19 cellular contexts compared by ENCODE assay signal in the genomic region with DNA sequence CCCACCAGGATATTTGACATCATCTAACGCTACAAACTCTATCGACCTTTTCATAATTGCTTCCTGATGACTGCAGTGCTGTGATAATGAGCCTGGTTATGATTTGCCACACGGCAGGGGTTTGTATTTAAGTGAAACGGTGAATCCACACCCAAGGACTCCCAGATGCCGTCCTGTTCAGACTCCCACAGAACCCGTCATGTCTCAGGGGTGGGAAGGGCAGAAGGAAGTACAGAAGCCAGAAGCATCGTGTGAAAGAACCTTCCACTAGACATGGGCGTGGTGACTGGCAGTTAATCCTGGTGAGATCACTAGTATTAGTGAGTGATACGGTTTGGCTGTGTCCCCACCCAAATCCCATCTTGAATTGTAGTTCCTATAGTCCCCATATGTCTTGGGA.
"Had no signal": no experiment of that assay in that cellular context is flagged by ENCODE, and none has a peak within 500 bp of the region (broad histone marks: within the 10 kb centered on the region; RNA-seq: fewer than 3 reads in every experiment).

No MANE protein-coding gene starts in this region.

- H3K27ac ChIP-seq: prostate gland, right atrium auricular region, thyroid gland had no signal

- ATAC-seq: activated CD8-positive, alpha-beta T cell treated with anti-CD3 and anti-CD28 coated beads, Interleukin-2, amount 10 ng/mL, durations not matched to agents 7 days and 5 days; activated T-cell treated with anti-CD3 and anti-CD28 coated beads, Interleukin-2, amount 50 U/mL, for 72 hours; left ventricle myocardium superior had no signal

- H3K27ac Mint-ChIP-seq: activated CD4-positive, alpha-beta T cell treated with anti-CD3 and anti-CD28 coated beads, Interleukin-2, amount 10 ng/mL, durations not matched to agents 7 days and 5 days; activated CD8-positive, alpha-beta T cell treated with anti-CD3 and anti-CD28 coated beads, Interleukin-2, amount 10 ng/mL, durations not matched to agents 7 days and 5 days; activated naive CD4-positive, alpha-beta T cell treated with anti-CD3 and anti-CD28 coated beads, Interleukin-2, amount 50 U/mL, for 24 hours; activated T-cell treated with anti-CD3 and anti-CD28 coated beads, Interleukin-2, amount 50 U/mL, for 72 hours had no signal

- H3K27me3 Mint-ChIP-seq: activated CD4-positive, alpha-beta T cell treated with anti-CD3 and anti-CD28 coated beads, Interleukin-2, amount 10 ng/mL, durations not matched to agents 7 days and 5 days; activated naive CD4-positive, alpha-beta T cell treated with anti-CD3 and anti-CD28 coated beads, Interleukin-2, amount 50 U/mL, for 24 hours had no signal

- H3K4me3 ChIP-seq: prostate gland, right atrium auricular region, thyroid gland had no signal

- DNase-seq: activated CD4-positive, alpha-beta T cell treated with anti-CD3 and anti-CD28 coated beads, Interleukin-2, amount 10 ng/mL, durations not matched to agents 7 days and 5 days; activated CD4-positive, CD25-positive, alpha-beta regulatory T cell; activated CD8-positive, alpha-beta memory T cell treated with anti-CD3 and anti-CD28 coated beads, Interleukin-2, amount 50 U/mL, for 48 hours; activated CD8-positive, alpha-beta T cell treated with anti-CD3 and anti-CD28 coated beads, Interleukin-2, amount 10 ng/mL, durations not matched to agents 7 days and 5 days; activated effector memory CD4-positive, alpha-beta T cell treated with anti-CD3 and anti-CD28 coated beads, Interleukin-2, amount 50 U/mL, for 16 hours; activated T-cell treated with anti-CD3 and anti-CD28 coated beads, Interleukin-2, amount 50 U/mL, for 72 hours; cerebellar nuclear complex; effector CD4-positive, alpha-beta T cell; left ventricle myocardium superior; stimulated activated CD4-positive, alpha-beta T cell treated with anti-CD3 and anti-CD28 coated beads, Interleukin-12 subunit alpha, Interleukin-12 subunit beta, amount 100 ng/mL, for 4 hours; stimulated activated CD4-positive, alpha-beta T cell treated with anti-CD3 and anti-CD28 coated beads, Interleukin-1b, Interleukin-23, amount 100 ng/mL, for 48 hours; stimulated activated CD8-positive, alpha-beta memory T cell treated with anti-CD3 and anti-CD28 coated beads, Interleukin-4, amount 100 ng/mL, for 48 hours; stimulated activated naive CD4-positive, alpha-beta T cell; T-helper 9 cell; thyroid gland had no signal

- H3K36me3 Mint-ChIP-seq: activated naive CD4-positive, alpha-beta T cell treated with anti-CD3 and anti-CD28 coated beads, Interleukin-2, amount 50 U/mL, for 24 hours had no signal

- H3K36me3 ChIP-seq: prostate gland, right atrium auricular region, thyroid gland had no signal

- H3K9me3 ChIP-seq: prostate gland, right atrium auricular region, thyroid gland had no signal

- H3K4me1 ChIP-seq: prostate gland, right atrium auricular region, thyroid gland had no signal

- H3K9me3 Mint-ChIP-seq: activated naive CD4-positive, alpha-beta T cell treated with anti-CD3 and anti-CD28 coated beads, Interleukin-2, amount 50 U/mL, for 24 hours had no signal

- H3K4me3 Mint-ChIP-seq: activated CD4-positive, alpha-beta T cell treated with anti-CD3 and anti-CD28 coated beads, Interleukin-2, amount 10 ng/mL, durations not matched to agents 7 days and 5 days; activated CD8-positive, alpha-beta T cell treated with anti-CD3 and anti-CD28 coated beads, Interleukin-2, amount 10 ng/mL, durations not matched to agents 7 days and 5 days; activated naive CD4-positive, alpha-beta T cell treated with anti-CD3 and anti-CD28 coated beads, Interleukin-2, amount 50 U/mL, for 24 hours; activated T-cell treated with anti-CD3 and anti-CD28 coated beads, Interleukin-2, amount 50 U/mL, for 72 hours; neural crest cell had no signal
